In genomic region chr14:99821519-99822165, GRCh38 we compare ENCODE assay signal across 7 cellular contexts. TPM values are rescaled to one million over a fixed set of nuclear protein-coding genes. Genes with fewer than 3 reads are reported as not detected.
A peak's percentile ranks its signal among the peaks of the same experiment; 100 is the strongest.
DNase-seq lines count a peak whose midpoint lies in the region; ATAC-seq, FAIRE-seq and TF ChIP-seq lines count a peak whose summit lies in the region.

No MANE protein-coding gene starts in this region.

- no peak overlapping the region for H3K4me3 Mint-ChIP-seq in H9

- H4K5ac ChIP-seq in H9 (ENCODE audit: insufficient read length, low read depth, low read length) = no peak overlapping the region

- H3K27ac Mint-ChIP-seq in H9 = no peak overlapping the region

- H3K18ac ChIP-seq in H9 (ENCODE audit: insufficient read length, low read depth, low read length) = no peak overlapping the region

- no peak overlapping the region for H2BK12ac ChIP-seq in H9 (ENCODE audit: insufficient read length, low read depth, low read length)

- no peak overlapping the region for H2BK20ac ChIP-seq in H9 (ENCODE audit: low read depth, low read length, poor library complexity, severe bottlenecking)

- DNase-seq in H9 (peak; percentile 18), NCI-H2029 treated with DMSO at 0.1 percent for 48 hours (lab: John Stamatoyannopoulos, UW) (peak; percentile 87), body of pancreas (peak in 1 of 4 donors; percentile 19), pancreas (no peak), epidermal melanocyte (ENCODE audit: insufficient read length, low spot score) (no peak)
- DNase-seq in activated effector memory CD4-positive, alpha-beta T cell treated with anti-CD3 and anti-CD28 coated beads, Interleukin-2, amount 50 U/mL, for 16 hours = no peak

- no peaks in the 10 kb centered on the region for H3K27me3 ChIP-seq in H9 (ENCODE audit: insufficient read depth, low read length)
- H3K27me3 ChIP-seq in body of pancreas = no peaks in the 10 kb centered on the region
- H3K27me3 ChIP-seq in pancreas = no peaks in the 10 kb centered on the region

- H3K9ac ChIP-seq in H9 (ENCODE audit: extremely low read depth, insufficient read length, low read length) = no peak overlapping the region

- H3K4me2 ChIP-seq in H9 (ENCODE audit: insufficient read depth, insufficient read length, low read length) = no peak overlapping the region

- H3K23ac ChIP-seq in H9 (ENCODE audit: insufficient read length, low read depth, low read length) = no peak overlapping the region

- intact Hi-C loops in body of pancreas (cut with DNase I) (no loop called here), pancreas (cut with DNase I) (no loop called here)

- H3K36me3 ChIP-seq in body of pancreas (replicated peaks in 1 of 2; ENCODE audit: insufficient read depth in 1 of 2, low read depth in 2 of 2) (no peaks in the 10 kb centered on the region), pancreas (no peaks in the 10 kb centered on the region)

- H3K4ac ChIP-seq in H9 (ENCODE audit: low read depth, low read length) = no peak overlapping the region

- H3K27ac ChIP-seq in H9 (ENCODE audit: insufficient read length, low read depth, low read length) (no peak overlapping the region), body of pancreas (no peak overlapping the region), pancreas (no peak overlapping the region)

- no peaks in the 10 kb centered on the region for H4K20me1 ChIP-seq in H9 (ENCODE audit: control insufficient read depth, insufficient read depth, insufficient read length)

- peak; percentile 38 for ATAC-seq in body of pancreas
- ATAC-seq in pancreas = peak in 3 of 4 donors; percentile 35 to 72 (median 64)
- no peak for ATAC-seq in HG03095 (IDR thresholded peaks at IDR 0.05; ENCODE audit: unreplicated experiment)

- H3K79me2 ChIP-seq in H9 (ENCODE audit: insufficient read depth, low read length) = no peaks in the 10 kb centered on the region

- H3K14ac ChIP-seq in H9 (ENCODE audit: insufficient read depth, low read length) = no peak overlapping the region

- no peaks in the 10 kb centered on the region for H3K23me2 ChIP-seq in H9 (ENCODE audit: insufficient read length, low read depth, low read length, poor library complexity, severe bottlenecking)

- H3K4me1 ChIP-seq in H9 (ENCODE audit: insufficient read depth, low read length) (peaks cover 6% of the 10 kb centered on the region; the same call in 1 of the 2 replicates), body of pancreas (peaks cover 4% of the 10 kb centered on the region), pancreas (no peaks in the 10 kb centered on the region)

- no CpG with 5 or more reads among the region's 7 CpGs for WGBS in H9 (ENCODE audit: extremely low coverage, insufficient read length, low lambda C conversion rate)
- WGBS in body of pancreas, 2 donors = 22 to 24% methylated on average over 7 of the region's 7 CpGs
- 29 to 34% methylated on average over 7 of the region's 7 CpGs for WGBS in pancreas, 2 donors

- H2BK120ac ChIP-seq in H9 (ENCODE audit: low read depth, low read length, poor library complexity, severe bottlenecking) = no peak overlapping the region

- no peak overlapping the region for H3K56ac ChIP-seq in H9 (ENCODE audit: insufficient read length, low read depth, low read length)

- H4K8ac ChIP-seq in H9 (replicated peaks; ENCODE audit: insufficient read length, low read depth, low read length) = no peak overlapping the region

- no peak for FAIRE-seq in pancreas (lab: Jason Lieb, UNC)

- H3T11ph ChIP-seq in H9 (ENCODE audit: low read length) = no peak overlapping the region

- H3K4me3 ChIP-seq in body of pancreas (no peak overlapping the region), pancreas (no peak overlapping the region)

- no peak overlapping the region for H2BK15ac ChIP-seq in H9 (ENCODE audit: low read depth, low read length)

- H3K4me1 Mint-ChIP-seq in H9 = peaks cover 28 to 29% of the 10 kb centered on the region in 2 experiments

- H2AFZ ChIP-seq in H9 (ENCODE audit: low read length) = no peak overlapping the region

- H3K27me3 Mint-ChIP-seq in H9 (ENCODE audit: low read depth) = no peaks in the 10 kb centered on the region

- no peak overlapping the region for H2BK5ac ChIP-seq in H9 (ENCODE audit: insufficient read length, low read length)

- TF ChIP-seq CTCF in H9 (conservative IDR thresholded peaks at IDR 0.05) = no peak
- TF ChIP-seq CTCF in body of pancreas (IDR thresholded peaks at IDR 0.05) = no peak
- TF ChIP-seq CTCF in pancreas (IDR thresholded peaks at IDR 0.05) = no peak

- no peaks in the 10 kb centered on the region for H3K9me3 Mint-ChIP-seq in H9

- H3K79me1 ChIP-seq in H9 (ENCODE audit: insufficient read depth, low read depth, low read length, poor library complexity, severe bottlenecking) = no peaks in the 10 kb centered on the region

- no peak overlapping the region for H2AK5ac ChIP-seq in H9 (ENCODE audit: insufficient read length, low read length)

- no peak for TF ChIP-seq POLR2A in body of pancreas (IDR thresholded peaks at IDR 0.05)

- no peak overlapping the region for H4K91ac ChIP-seq in H9 (ENCODE audit: insufficient read length, low read depth, low read length)

- peaks cover 0 to 3% (median 0%) of the 10 kb centered on the region in 3 experiments; a peak in 1 of 7 replicates for H3K36me3 Mint-ChIP-seq in H9 (ENCODE audit: insufficient read depth in 1 of 3, low read depth in 3 of 3)

- H3K9me3 ChIP-seq in H9 (ENCODE audit: control insufficient read depth, low read depth, low read length) = no peaks in the 10 kb centered on the region
- no peaks in the 10 kb centered on the region for H3K9me3 ChIP-seq in body of pancreas
- H3K9me3 ChIP-seq in pancreas = no peaks in the 10 kb centered on the region

RNA-seq across cellular contexts. Expression of gene EML1, which starts 28.4 kb away (rescaled TPM):
- 16.7 and 19.0 TPM in 2 replicates for total RNA-seq in H9 (2021)
- 10 to 100 TPM; 23.6 to 34.6 TPM for total RNA-seq in body of pancreas
- total RNA-seq in pancreas = 10 to 100 TPM in 4 of 6 donors, 1 to 10 TPM in 2; 7.0 to 13.4 (median 11.6) TPM
- polyA plus RNA-seq in pancreas = 1 to 10 TPM; 3.8 to 5.2 TPM

Comparison
In these comparisons a context has a peak if more than half of its experiments do, and no peak if none do; other contexts are left out.
1. DNase-seq: peak in H9 (single experiment) and NCI-H2029 treated with DMSO at 0.1 percent for 48 hours (single experiment); none in pancreas (0 of 6), epidermal melanocyte (single experiment) and activated effector memory CD4-positive, alpha-beta T cell treated with anti-CD3 and anti-CD28 coated beads, Interleukin-2, amount 50 U/mL, for 16 hours (single experiment).